24 cellular contexts compared by ENCODE assay signal in genomic region chr4:188867796-188868195, GRCh38.
"Had no signal": no experiment of that assay in that cellular context is flagged by ENCODE, and none has a peak within 500 bp of the region (broad histone marks: within the 10 kb centered on the region; RNA-seq: fewer than 3 reads in every experiment).

No MANE protein-coding gene starts in this region.

- H3K36me3 ChIP-seq: colonic mucosa, gastrocnemius medialis, left lung, ovary, right lobe of liver, suprapubic skin, transverse colon, vagina had no signal

- H3K4me1 Mint-ChIP-seq: endodermal cell; naive thymus-derived CD8-positive, alpha-beta T cell; nephron progenitor cell; stimulated activated naive CD8-positive, alpha-beta T cell treated with anti-CD3 and anti-CD28 coated beads, Interleukin-15, amount 100 ng/mL, for 72 hours had no signal

- H3K9me3 ChIP-seq: colonic mucosa, gastrocnemius medialis, ovary, right lobe of liver, transverse colon, vagina had no signal

- H3K27me3 ChIP-seq: colonic mucosa, gastrocnemius medialis, left lung, ovary, right lobe of liver, suprapubic skin, transverse colon, vagina had no signal

- H3K27me3 Mint-ChIP-seq: dendritic cell treated with granulocyte-macrophage colony-stimulating factor and Interleukin-4, amounts not matched to agents 40 ng/mL and 50 ng/mL, for 4 days; stimulated activated naive CD8-positive, alpha-beta T cell treated with anti-CD3 and anti-CD28 coated beads, Interleukin-15, amount 100 ng/mL, for 72 hours had no signal

- H3K4me1 ChIP-seq: colonic mucosa, gastrocnemius medialis, left lung, right lobe of liver, suprapubic skin, transverse colon, vagina had no signal

- H3K9me3 Mint-ChIP-seq: endodermal cell, nephron progenitor cell had no signal

- H3K27ac ChIP-seq: colonic mucosa, gastrocnemius medialis, left lung, ovary, right lobe of liver, suprapubic skin, transverse colon, vagina had no signal

- H3K4me3 Mint-ChIP-seq: dendritic cell treated with granulocyte-macrophage colony-stimulating factor and Interleukin-4, amounts not matched to agents 40 ng/mL and 50 ng/mL, for 4 days; endodermal cell; naive thymus-derived CD8-positive, alpha-beta T cell; nephron progenitor cell; stimulated activated naive CD8-positive, alpha-beta T cell treated with anti-CD3 and anti-CD28 coated beads, Interleukin-15, amount 100 ng/mL, for 72 hours had no signal

- H3K4me3 ChIP-seq: colonic mucosa, gastrocnemius medialis, left lung, ovary, right lobe of liver, suprapubic skin, transverse colon, vagina had no signal

- DNase-seq: colonic mucosa; effector CD8-positive, alpha-beta T cell; endodermal cell; erythroblast; gastrocnemius medialis; head of caudate nucleus; kidney; left cardiac atrium; left lung; naive thymus-derived CD8-positive, alpha-beta T cell; nephron progenitor cell; nucleus accumbens; ovary; posterior cingulate gyrus; right lobe of liver; small intestine; stimulated activated CD4-positive, alpha-beta T cell treated with anti-CD3 and anti-CD28 coated beads, Interleukin-15, amount 100 ng/mL, for 24 hours; stimulated activated CD4-positive, alpha-beta T cell treated with anti-CD3 and anti-CD28 coated beads, Interleukin-2, amount 100 ng/mL, for 48 hours; stimulated activated naive CD4-positive, alpha-beta T cell; stimulated activated naive CD8-positive, alpha-beta T cell treated with anti-CD3 and anti-CD28 coated beads, Interleukin-15, amount 100 ng/mL, for 72 hours; transverse colon had no signal

- ATAC-seq: gastrocnemius medialis; left cardiac atrium; left lung; naive thymus-derived CD8-positive, alpha-beta T cell; stimulated activated naive CD8-positive, alpha-beta T cell treated with anti-CD3 and anti-CD28 coated beads, Interleukin-15, amount 100 ng/mL, for 72 hours had no signal

- H3K27ac Mint-ChIP-seq: dendritic cell treated with granulocyte-macrophage colony-stimulating factor and Interleukin-4, amounts not matched to agents 40 ng/mL and 50 ng/mL, for 4 days; endodermal cell; naive thymus-derived CD8-positive, alpha-beta T cell; nephron progenitor cell; stimulated activated naive CD8-positive, alpha-beta T cell treated with anti-CD3 and anti-CD28 coated beads, Interleukin-15, amount 100 ng/mL, for 72 hours had no signal
